Comparison of ENCODE assay signal across 1 cellular context in genomic region chr1:150293433-150294253, GRCh38.
TF ChIP-seq lines count a peak whose summit lies in the region.

Gene MRPS21, plus strand, starts transcription at chr1:150293861. Its CDS starts 506 bp downstream, at chr1:150294367.

TF ChIP-seq in HepG2, 621 proteins besides CTCF, POLR2A, EP300 and RAD21 (continued from another document and continues in another):
- TF ChIP-seq CENPBD1 (CRISPR knock-in tag; IDR thresholded peaks at IDR 0.05; ENCODE audit: borderline replicate concordance, low read depth): no peak
- TF ChIP-seq FOXP4 (CRISPR knock-in tag; IDR thresholded peaks at IDR 0.05): peak; percentile 56; the same call in 1 of the 2 replicates
- TF ChIP-seq DBP (CRISPR knock-in tag; IDR thresholded peaks at IDR 0.05; ENCODE audit: not compliant biosample characterization): no peak
- peak; percentile 82 for TF ChIP-seq RBFOX2 (IDR thresholded peaks at IDR 0.05; ENCODE audit: low read depth, low read length)
- no peak for TF ChIP-seq ARNT (IDR thresholded peaks at IDR 0.05)
- TF ChIP-seq TGIF2 (CRISPR knock-in tag; IDR thresholded peaks at IDR 0.05): peak; percentile 76; the same call in 1 of the 2 replicates
- TF ChIP-seq NCOA5 (CRISPR knock-in tag; IDR thresholded peaks at IDR 0.05): no peak
- no peak for TF ChIP-seq ZNF101 (CRISPR knock-in tag; IDR thresholded peaks at IDR 0.05; ENCODE audit: borderline replicate concordance, low read depth)
- TF ChIP-seq ZNF276 (CRISPR knock-in tag; IDR thresholded peaks at IDR 0.05; ENCODE audit: low read depth): no peak
- TF ChIP-seq GMEB1 (CRISPR knock-in tag; IDR thresholded peaks at IDR 0.05; ENCODE audit: borderline replicate concordance): peak; percentile 95
- 0 out of 2 replicates have a peak, but pooled peaks have one; percentile 51 for TF ChIP-seq PRDM10 (CRISPR knock-in tag; IDR thresholded peaks at IDR 0.05; ENCODE audit: low read depth)
- TF ChIP-seq ZBTB2 (CRISPR knock-in tag; IDR thresholded peaks at IDR 0.05; ENCODE audit: low read depth): no peak
- TF ChIP-seq POLR2G (IDR thresholded peaks at IDR 0.05; ENCODE audit: low read depth, low read length): peak; percentile 97
- no peak for TF ChIP-seq EZH2 (conservative IDR thresholded peaks at IDR 0.05; ENCODE audit: low read depth, low read length)
- TF ChIP-seq ZSCAN5A (CRISPR knock-in tag; IDR thresholded peaks at IDR 0.05; ENCODE audit: borderline replicate concordance): no peak
- TF ChIP-seq MYPOP (CRISPR knock-in tag; IDR thresholded peaks at IDR 0.05): peak; percentile 86
- no peak for TF ChIP-seq ZKSCAN8 (CRISPR knock-in tag; IDR thresholded peaks at IDR 0.05; ENCODE audit: borderline replicate concordance)
- TF ChIP-seq SOX6 (IDR thresholded peaks at IDR 0.05): no peak
- peak; percentile 57; the same call in 1 of the 2 replicates for TF ChIP-seq SOX6 (CRISPR knock-in tag; IDR thresholded peaks at IDR 0.05)
- peak; percentile 84; the same call in 1 of the 2 replicates for TF ChIP-seq DNMT3B (CRISPR knock-in tag; conservative IDR thresholded peaks at IDR 0.05)
- no peak for TF ChIP-seq AGO1 (IDR thresholded peaks at IDR 0.05; ENCODE audit: low read depth, low read length, poor library complexity, severe bottlenecking)
- no peak for TF ChIP-seq ATF2 (CRISPR knock-in tag; IDR thresholded peaks at IDR 0.05)
- no peak for TF ChIP-seq ZNF414 (CRISPR knock-in tag; IDR thresholded peaks at IDR 0.05)
- no peak for TF ChIP-seq ZNF24 (IDR thresholded peaks at IDR 0.05)
- TF ChIP-seq ZC3H13 (CRISPR knock-in tag; IDR thresholded peaks at IDR 0.05): no peak
- no peak for TF ChIP-seq POLR2AphosphoS2 (IDR thresholded peaks at IDR 0.05; ENCODE audit: low read depth, low read length)
- peak; percentile 58 for TF ChIP-seq DRAP1 (CRISPR knock-in tag; IDR thresholded peaks at IDR 0.05)
- TF ChIP-seq TRIM22 (IDR thresholded peaks at IDR 0.05): no peak
- no peak for TF ChIP-seq ZFP36 (IDR thresholded peaks at IDR 0.05; ENCODE audit: borderline replicate concordance, low read depth, low read length, partially characterized antibody)
- TF ChIP-seq ZNF614 (CRISPR knock-in tag; IDR thresholded peaks at IDR 0.05; ENCODE audit: borderline replicate concordance): peak; percentile 76; the same call in 1 of the 2 replicates
- no peak for TF ChIP-seq ZNF713 (CRISPR knock-in tag; IDR thresholded peaks at IDR 0.05)
- TF ChIP-seq ZNF292 (CRISPR knock-in tag; IDR thresholded peaks at IDR 0.05; ENCODE audit: borderline replicate concordance, low read depth): no peak
- TF ChIP-seq ARNTL (CRISPR knock-in tag; IDR thresholded peaks at IDR 0.05): no peak; the same call in 1 of the 2 replicates
- no peak for TF ChIP-seq ZNF768 (CRISPR knock-in tag; IDR thresholded peaks at IDR 0.05)
